16 cellular contexts compared by ENCODE assay signal in the genomic region with DNA sequence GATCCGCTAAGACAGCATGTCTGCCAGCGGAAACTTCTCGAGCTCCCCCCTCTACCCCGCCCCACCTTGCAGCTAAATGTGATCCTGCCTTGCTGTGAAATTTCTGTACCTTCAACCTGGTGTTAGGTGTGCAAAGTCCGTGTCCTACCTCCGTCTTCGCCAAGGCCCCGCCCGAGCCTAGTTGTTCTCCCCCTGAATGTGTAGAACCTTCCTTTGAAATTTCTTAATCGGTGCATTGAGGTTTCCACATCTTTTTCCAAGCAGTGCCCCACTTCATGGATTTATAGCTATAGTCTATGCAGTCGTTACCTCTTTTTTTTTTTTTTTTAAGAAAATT. TPM values are rescaled to one million over a fixed set of nuclear protein-coding genes. Genes with fewer than 3 reads are reported as not detected.
DNase-seq lines count a peak whose midpoint lies in the region; ATAC-seq, FAIRE-seq and TF ChIP-seq lines count a peak whose summit lies in the region.
"Had no signal": no experiment of that assay in that cellular context is flagged by ENCODE, and none has a peak within 500 bp of the region (broad histone marks: within the 10 kb centered on the region; RNA-seq: fewer than 3 reads in every experiment).

No MANE protein-coding gene starts in this region.

- peaks cover 100% of the 10 kb centered on the region for H3K27me3 ChIP-seq in HUES6 (ENCODE audit: control insufficient read depth, insufficient read depth, low read length)
- peaks cover 96 to 100% (median 99%) of the 10 kb centered on the region in 4 experiments for H3K27me3 ChIP-seq in H1 (replicated peaks in 1 of 4; ENCODE audit: control insufficient read depth in 3 of 4, extremely low read depth in 1 of 4, insufficient read depth in 3 of 4, low read length in 3 of 4)
- H3K27me3 ChIP-seq in psoas muscle (ENCODE audit: insufficient read depth in 3 of 3, low read length in 2 of 3), result peaks cover 0 to 62% (median 30%) of the 10 kb centered on the region in 3 donors
- H3K27me3 ChIP-seq in mesenchymal stem cell (ENCODE audit: control insufficient read depth in 1 of 2, insufficient read depth in 1 of 2, low read length in 2 of 2), result peaks cover 61 to 91% of the 10 kb centered on the region in 2 experiments

- H2BK12ac ChIP-seq in H1 (ENCODE audit: low read depth, low read length) (0 out of 2 replicates have a peak overlapping the region, but pooled peaks have one; percentile 27), mesenchymal stem cell (ENCODE audit: low read length in 2 of 2) (no peak overlapping the region)

- H3K9ac ChIP-seq in HUES6 (ENCODE audit: low read length) (no peak overlapping the region), H1 (replicated peaks in 1 of 4; ENCODE audit: extremely low read depth in 1 of 4, low read depth in 3 of 4, low read length in 3 of 4) (no peak overlapping the region), mesenchymal stem cell (ENCODE audit: low read length) (no peak overlapping the region)

- no peaks in the 10 kb centered on the region for H3K79me2 ChIP-seq in H1 (ENCODE audit: control insufficient read depth in 1 of 2, insufficient read depth in 2 of 2, low read length in 2 of 2)

- H3K79me1 ChIP-seq in H1 (ENCODE audit: low read depth, low read length) (no peaks in the 10 kb centered on the region), mesenchymal stem cell (replicated peaks; ENCODE audit: low read length, poor library complexity, severe bottlenecking) (no peaks in the 10 kb centered on the region)

- peaks cover 6% of the 10 kb centered on the region; the same call in 1 of the 2 replicates for H3K4me1 ChIP-seq in HUES6 (ENCODE audit: control insufficient read depth, insufficient read depth, low read length)
- peaks cover 0 to 10% (median 4%) of the 10 kb centered on the region in 4 experiments; a peak in 6 of 7 replicates for H3K4me1 ChIP-seq in H1 (replicated peaks in 1 of 4; ENCODE audit: control insufficient read depth in 3 of 4, insufficient read depth in 4 of 4, low read length in 3 of 4)
- H3K4me1 ChIP-seq in psoas muscle, result peaks cover 5% of the 10 kb centered on the region
- H3K4me1 ChIP-seq in mesenchymal stem cell (ENCODE audit: control insufficient read depth, insufficient read depth, low read depth, low read length), result peaks cover 23% of the 10 kb centered on the region

- H3K4me3 Mint-ChIP-seq in T-helper 1 cell treated with Interleukin-12 subunit alpha and Interleukin-12 subunit beta and Interleukin-4 antibody, amounts not matched to agents 30 μg/mL and 1 μg/mL, for 36 hours, result peak overlapping the region; percentile 46

- H3K4me3 ChIP-seq in HUES6 (ENCODE audit: low read depth, low read length) (peak overlapping the region; percentile 29; the same call in 1 of the 2 replicates), H1 (ENCODE audit: extremely low read depth in 1 of 4, insufficient read depth in 2 of 4, low read depth in 3 of 4, low read length in 4 of 4) (peak overlapping the region in 1 of 4 experiments; percentile 6; a peak in 1 of 8 replicates), psoas muscle (peak overlapping the region; percentile 69), mesenchymal stem cell (ENCODE audit: insufficient read depth in 1 of 2, low read depth in 1 of 2, low read length in 2 of 2) (peak overlapping the region in 1 of 2 experiments; percentile 83)

- ATAC-seq in psoas muscle, result no peak
- ATAC-seq: gastroesophageal sphincter had no signal

- H3K4me2 ChIP-seq in H1 (ENCODE audit: insufficient read depth in 1 of 2, low read depth in 2 of 2, low read length in 2 of 2), result peak overlapping the region in 1 of 2 experiments; percentile 29; a peak in 1 of 4 replicates
- H3K4me2 ChIP-seq in mesenchymal stem cell (ENCODE audit: low read length, poor library complexity, severe bottlenecking), result no peak overlapping the region

- H3K36me3 Mint-ChIP-seq in T-helper 1 cell treated with Interleukin-12 subunit alpha and Interleukin-12 subunit beta and Interleukin-4 antibody, amounts not matched to agents 30 μg/mL and 1 μg/mL, for 36 hours (ENCODE audit: low read depth), result peaks cover 8% of the 10 kb centered on the region

- H3K18ac ChIP-seq in H1 (ENCODE audit: extremely low read depth, low read length), result no peak overlapping the region
- no peak overlapping the region for H3K18ac ChIP-seq in mesenchymal stem cell (ENCODE audit: low read depth in 1 of 2, low read length in 2 of 2)

- no peak overlapping the region for H3K4ac ChIP-seq in H1 (replicated peaks; ENCODE audit: insufficient read length, low read depth, low read length)
- H3K4ac ChIP-seq in mesenchymal stem cell (ENCODE audit: low read depth in 1 of 2, low read length in 2 of 2), result no peak overlapping the region

- POLR2A ChIA-PET in H1 (lab: Charles Lee; ENCODE audit: partially characterized antibody), result interaction anchor here (0.8 kb wide), 1 partner anchor 13 kb away, joined by 3 read pairs; no protein-coding TSS in a partner anchor

- no peak overlapping the region for H2BK15ac ChIP-seq in H1 (ENCODE audit: low read length)
- H2BK15ac ChIP-seq in mesenchymal stem cell (ENCODE audit: low read depth, poor library complexity, severe bottlenecking), result no peak overlapping the region

- no peak overlapping the region for H4K91ac ChIP-seq in H1 (replicated peaks; ENCODE audit: insufficient read length, low read length)
- no peak overlapping the region for H4K91ac ChIP-seq in mesenchymal stem cell (ENCODE audit: low read length)

- peaks cover 9% of the 10 kb centered on the region for H3K4me1 Mint-ChIP-seq in T-helper 1 cell treated with Interleukin-12 subunit alpha and Interleukin-12 subunit beta and Interleukin-4 antibody, amounts not matched to agents 30 μg/mL and 1 μg/mL, for 36 hours (ENCODE audit: low read depth)

- H3K27me3 Mint-ChIP-seq in T-helper 1 cell treated with Interleukin-12 subunit alpha and Interleukin-12 subunit beta and Interleukin-4 antibody, amounts not matched to agents 30 μg/mL and 1 μg/mL, for 36 hours (ENCODE audit: low read depth), result peaks cover 92% of the 10 kb centered on the region

- H3K27ac ChIP-seq in HUES6 (ENCODE audit: low read depth, low read length) (no peak overlapping the region), H1 (ENCODE audit: low read depth, low read length) (no peak overlapping the region), psoas muscle (peak overlapping the region; percentile 71), mesenchymal stem cell (ENCODE audit: low read length, poor library complexity, severe bottlenecking) (no peak overlapping the region)
- H3K27ac ChIP-seq: gastroesophageal sphincter had no signal

- DNase-seq in T-helper 1 cell, result no peak
- no peak for DNase-seq in H1 (ENCODE audit: low read depth in 1 of 2, low spot score in 2 of 2)
- DNase-seq in psoas muscle, result no peak
- DNase-seq in NCI-H2107 treated with DMSO at 0.1 percent for 48 hours (lab: John Stamatoyannopoulos, UW; ENCODE audit: unreplicated experiment), result no peak
- DNase-seq in pons (ENCODE audit: low spot score), result no peak
- DNase-seq in mesenchymal stem cell, result no peak
- DNase-seq: activated CD4-positive, CD25-positive, alpha-beta regulatory T cell treated with anti-CD3 and anti-CD28 coated beads, Interleukin-2, amount 50 U/mL, for 72 hours; activated effector memory CD4-positive, alpha-beta T cell treated with anti-CD3 and anti-CD28 coated beads, Interleukin-2, amount 50 U/mL, for 16 hours; NCI-H1092 treated with DMSO at 0.1 percent for 48 hours; NCI-H345; stimulated activated CD4-positive, alpha-beta T cell treated with anti-CD3 and anti-CD28 coated beads, Interleukin-2, amount 100 ng/mL, for 48 hours had no signal

- H2AFZ ChIP-seq in H1 (ENCODE audit: low read length), result no peak overlapping the region
- H2AFZ ChIP-seq in mesenchymal stem cell (ENCODE audit: low read depth, low read length), result no peak overlapping the region

- H4K20me1 ChIP-seq in H1 (replicated peaks in 1 of 2; ENCODE audit: control insufficient read depth in 1 of 2, insufficient read depth in 2 of 2, low read length in 2 of 2), result peaks cover 20 to 29% of the 10 kb centered on the region in 2 experiments

- no peak overlapping the region for H4K5ac ChIP-seq in H1 (ENCODE audit: insufficient read length, low read depth, low read length)

- H3K23me2 ChIP-seq in H1 (ENCODE audit: low read depth, low read length), result peaks cover 1% of the 10 kb centered on the region; the same call in 1 of the 2 replicates

- CTCF ChIA-PET in H1 (lab: Charles Lee; ENCODE audit: partially characterized antibody), result interaction anchor here (1.0 to 1.9 kb wide), 5 partner anchors 9 to 33 kb away, joined by 3 to 7 read pairs (median 4); partner anchors contain the start of genes HOXC10 and HOXC8

- H2BK5ac ChIP-seq in H1 (ENCODE audit: low read depth, low read length), result no peak overlapping the region
- no peak overlapping the region for H2BK5ac ChIP-seq in mesenchymal stem cell (ENCODE audit: low read depth, low read length, poor library complexity, severe bottlenecking)

- H3K36me3 ChIP-seq in HUES6 (ENCODE audit: control insufficient read depth, insufficient read depth, low read length), result no peaks in the 10 kb centered on the region
- H3K36me3 ChIP-seq in H1 (ENCODE audit: control insufficient read depth in 2 of 4, insufficient read depth in 4 of 4, low read length in 3 of 4), result peaks cover 0 to 3% (median 0%) of the 10 kb centered on the region in 4 experiments; a peak in 1 of 8 replicates
- no peaks in the 10 kb centered on the region for H3K36me3 ChIP-seq in psoas muscle (ENCODE audit: insufficient read depth in 1 of 2, low read depth in 1 of 2)
- no peaks in the 10 kb centered on the region for H3K36me3 ChIP-seq in mesenchymal stem cell (ENCODE audit: control insufficient read depth in 1 of 2, insufficient read depth in 2 of 2, low read depth in 1 of 2, low read length in 2 of 2)
- H3K36me3 ChIP-seq: gastroesophageal sphincter had no signal

- no peak for TF ChIP-seq POLR2A in H1 (IDR thresholded peaks at IDR 0.05; ENCODE audit: control extremely low read depth in 1 of 2, low read depth in 2 of 2, low read length in 2 of 2)

- TF ChIP-seq RAD21 in H1 (IDR thresholded peaks at IDR 0.05 in 1 of 2, conservative IDR thresholded peaks at IDR 0.05 in 1 of 2; ENCODE audit: low read depth in 2 of 2, low read length in 2 of 2), result no peak

- no peak overlapping the region for H2BK20ac ChIP-seq in H1 (ENCODE audit: low read length)

- TF ChIP-seq EP300 in H1 (IDR thresholded peaks at IDR 0.05; ENCODE audit: borderline replicate concordance in 1 of 2, low read depth in 2 of 2, low read length in 2 of 2), result no peak

- no peak overlapping the region for H4K8ac ChIP-seq in H1 (ENCODE audit: extremely low read depth, insufficient read depth, low read length)
- no peak overlapping the region for H4K8ac ChIP-seq in mesenchymal stem cell (ENCODE audit: low read length)

- WGBS in H1 (ENCODE audit: extremely low coverage in 1 of 2, insufficient coverage in 1 of 2, insufficient read length in 1 of 2, insufficient replicate concordance in 2 of 2, low coverage in 1 of 2, low lambda C conversion rate in 2 of 2, missing lambda C conversion rate in 1 of 2), 2 experiments, result 13% methylated on average over 10 of the region's 11 CpGs; no CpG with 5 or more reads in 1 of the 2 experiments
- 47 to 57% (median 53%) methylated on average over 11 of the region's 11 CpGs for WGBS in psoas muscle, 3 donors
- 25% methylated on average over 10 of the region's 11 CpGs for WGBS in mesenchymal stem cell

- H3K9me3 Mint-ChIP-seq in T-helper 1 cell treated with Interleukin-12 subunit alpha and Interleukin-12 subunit beta and Interleukin-4 antibody, amounts not matched to agents 30 μg/mL and 1 μg/mL, for 36 hours, result no peaks in the 10 kb centered on the region

- no peak overlapping the region for H3K56ac ChIP-seq in H1 (replicated peaks; ENCODE audit: insufficient read length, low read depth, low read length)

- H2BK120ac ChIP-seq in H1 (replicated peaks; ENCODE audit: low read depth, low read length), result no peak overlapping the region
- H2BK120ac ChIP-seq in mesenchymal stem cell (ENCODE audit: low read depth, low read length), result no peak overlapping the region

- intact Hi-C loops in psoas muscle (cut with DNase I), result loop anchor here in 1 of 2 donors (1.0 kb wide), 1 partner anchor 45 kb away; no protein-coding TSS in a partner anchor

- FAIRE-seq in H1 (lab: Jason Lieb, UNC), result no peak
- FAIRE-seq: G401.6 had no signal

- no peak overlapping the region for H3K14ac ChIP-seq in H1 (ENCODE audit: insufficient read length)
- H3K14ac ChIP-seq in mesenchymal stem cell (ENCODE audit: low read length in 2 of 2), result no peak overlapping the region

- H3K23ac ChIP-seq in H1 (ENCODE audit: insufficient read length) (no peak overlapping the region), mesenchymal stem cell (ENCODE audit: low read length in 2 of 2) (no peak overlapping the region)

- H2AK5ac ChIP-seq in H1 (ENCODE audit: low read depth, low read length), result no peak overlapping the region
- H2AK5ac ChIP-seq in mesenchymal stem cell (ENCODE audit: low read length, severe bottlenecking), result no peak overlapping the region

- H3K27ac Mint-ChIP-seq in T-helper 1 cell treated with Interleukin-12 subunit alpha and Interleukin-12 subunit beta and Interleukin-4 antibody, amounts not matched to agents 30 μg/mL and 1 μg/mL, for 36 hours, result peak overlapping the region; percentile 83

- H3K9me3 ChIP-seq in HUES6 (ENCODE audit: control insufficient read depth, insufficient read depth, low read depth, low read length) (no peaks in the 10 kb centered on the region), H1 (ENCODE audit: insufficient read depth in 2 of 2, low read depth in 1 of 2, low read length in 1 of 2) (0 out of 4 replicates have a peak, but pooled peaks cover 0 to 2% of the 10 kb centered on the region in 2 experiments), psoas muscle (no peaks in the 10 kb centered on the region), mesenchymal stem cell (ENCODE audit: control insufficient read depth, low read length) (no peaks in the 10 kb centered on the region)
- H3K9me3 ChIP-seq: gastroesophageal sphincter had no signal

- TF ChIP-seq CTCF in H1 (IDR thresholded peaks at IDR 0.05; ENCODE audit: control extremely low read depth in 1 of 3, insufficient read depth in 1 of 3, low read depth in 1 of 3, low read length in 3 of 3) (no peak), psoas muscle (IDR thresholded peaks at IDR 0.05) (no peak)

RNA-seq across cellular contexts. Expression of gene HOTAIR, which starts 1.0 kb away (rescaled TPM):
- total RNA-seq in H1 (2021; fragmentation: NEBNext Ultra II Directional; extraction: Animal tissue kit (Norgen Biotek cat#: 25700)), result not detected in 2 replicates
- polyA plus RNA-seq in H1 (2011; rRNA removed), result not detected in 2 replicates
- not detected for polyA plus RNA-seq in H1 (2011; cell fraction: cytosol; rRNA removed)
- polyA plus RNA-seq in H1 (2011; cell fraction: nucleus; rRNA removed), result not detected
- not detected in 4 replicates for polyA plus RNA-seq in H1 (2012, experiment 1 of 2)
- not detected for polyA plus RNA-seq in H1 (2012, experiment 2 of 2)
- not detected for polyA plus RNA-seq in H1 (2013, experiment 1 of 2)
- polyA plus RNA-seq in H1 (2013, experiment 2 of 2), result not detected
- not detected in 2 replicates for polyA minus RNA-seq in H1 (2011; rRNA and poly(A)+ RNA removed)
- not detected for polyA minus RNA-seq in H1 (2011; cell fraction: cytosol; rRNA and poly(A)+ RNA removed)
- polyA minus RNA-seq in H1 (2011; cell fraction: nucleus; rRNA and poly(A)+ RNA removed), result not detected
- under 1 TPM in 1 of 4 donors, not detected in 3; 0.53 TPM for total RNA-seq in psoas muscle
- polyA plus RNA-seq in psoas muscle, result under 1 TPM in 2 of 3 donors, not detected in 1; 0.23 to 0.25 TPM
- polyA plus RNA-seq in mesenchymal stem cell (2013, experiment 1 of 2), result 2.4 TPM
- 1.7 TPM for polyA plus RNA-seq in mesenchymal stem cell (2013, experiment 2 of 2)
- total RNA-seq: mononuclear cell had no signal

RNA-seq across cellular contexts. Expression of gene HOXC11, which starts 2.9 kb away (rescaled TPM):
- not detected in 2 replicates for total RNA-seq in H1 (2021; fragmentation: NEBNext Ultra II Directional; extraction: Animal tissue kit (Norgen Biotek cat#: 25700))
- not detected in 2 replicates for polyA plus RNA-seq in H1 (2011; rRNA removed)
- not detected for polyA plus RNA-seq in H1 (2011; cell fraction: cytosol; rRNA removed)
- polyA plus RNA-seq in H1 (2011; cell fraction: nucleus; rRNA removed), result not detected
- not detected in 4 replicates for polyA plus RNA-seq in H1 (2012, experiment 1 of 2)
- polyA plus RNA-seq in H1 (2012, experiment 2 of 2), result not detected
- polyA plus RNA-seq in H1 (2013, experiment 1 of 2), result not detected
- polyA plus RNA-seq in H1 (2013, experiment 2 of 2), result not detected
- polyA minus RNA-seq in H1 (2011; rRNA and poly(A)+ RNA removed), result not detected in 2 replicates
- 0.88 TPM for polyA minus RNA-seq in H1 (2011; cell fraction: cytosol; rRNA and poly(A)+ RNA removed)
- 0.40 TPM for polyA minus RNA-seq in H1 (2011; cell fraction: nucleus; rRNA and poly(A)+ RNA removed)
- total RNA-seq in psoas muscle, result under 1 TPM in 2 of 4 donors, not detected in 2; 0.34 to 0.82 TPM
- 1 to 10 TPM in 1 of 3 donors, under 1 TPM in 2; 0.66 to 2.2 (median 0.95) TPM for polyA plus RNA-seq in psoas muscle
- polyA plus RNA-seq in mesenchymal stem cell (2013, experiment 1 of 2), result 1.1 TPM
- 0.97 TPM for polyA plus RNA-seq in mesenchymal stem cell (2013, experiment 2 of 2)
- total RNA-seq: gastroesophageal sphincter, mononuclear cell had no signal

RNA-seq across cellular contexts. Expression of gene HOXC10, which starts 9.2 kb away (rescaled TPM):
- not detected in 2 replicates for total RNA-seq in H1 (2021; fragmentation: NEBNext Ultra II Directional; extraction: Animal tissue kit (Norgen Biotek cat#: 25700))
- polyA plus RNA-seq in H1 (2011; rRNA removed), result not detected in 2 replicates
- polyA plus RNA-seq in H1 (2011; cell fraction: cytosol; rRNA removed), result not detected
- polyA plus RNA-seq in H1 (2011; cell fraction: nucleus; rRNA removed), result not detected
- polyA plus RNA-seq in H1 (2012, experiment 1 of 2), result not detected in 4 replicates
- polyA plus RNA-seq in H1 (2012, experiment 2 of 2), result 0.20 TPM
- not detected for polyA plus RNA-seq in H1 (2013, experiment 1 of 2)
- polyA plus RNA-seq in H1 (2013, experiment 2 of 2), result not detected
- polyA minus RNA-seq in H1 (2011; rRNA and poly(A)+ RNA removed), result not detected in 2 replicates
- not detected for polyA minus RNA-seq in H1 (2011; cell fraction: cytosol; rRNA and poly(A)+ RNA removed)
- not detected for polyA minus RNA-seq in H1 (2011; cell fraction: nucleus; rRNA and poly(A)+ RNA removed)
- total RNA-seq in psoas muscle, result 10 to 100 TPM in 2 of 4 donors, 1 to 10 TPM in 2; 3.0 to 79.4 (median 34.3) TPM
- polyA plus RNA-seq in psoas muscle, result 100 to 1,000 TPM in 1 of 3 donors, 10 to 100 TPM in 2; 43.4 to 129 (median 74.1) TPM
- polyA plus RNA-seq in mesenchymal stem cell (2013, experiment 1 of 2), result 8.9 TPM
- 9.4 TPM for polyA plus RNA-seq in mesenchymal stem cell (2013, experiment 2 of 2)
- total RNA-seq: gastroesophageal sphincter, mononuclear cell had no signal

RNA-seq across cellular contexts. Expression of gene HOXC12, which starts 21.1 kb away (rescaled TPM):
- total RNA-seq in H1 (2021; fragmentation: NEBNext Ultra II Directional; extraction: Animal tissue kit (Norgen Biotek cat#: 25700)), result not detected in 2 replicates
- polyA plus RNA-seq in H1 (2011; rRNA removed) (not detected in 2 replicates), psoas muscle (under 1 TPM in 2 of 3 donors, not detected in 1; under 0.01 to 0.01 TPM)
- polyA plus RNA-seq in H1 (2011; cell fraction: cytosol; rRNA removed), result not detected
- not detected for polyA plus RNA-seq in H1 (2011; cell fraction: nucleus; rRNA removed)
- polyA plus RNA-seq in H1 (2012, experiment 1 of 2), result not detected in 4 replicates
- not detected for polyA plus RNA-seq in H1 (2012, experiment 2 of 2)
- polyA plus RNA-seq in H1 (2013, experiment 1 of 2), result not detected
- not detected for polyA plus RNA-seq in H1 (2013, experiment 2 of 2)
- polyA minus RNA-seq in H1 (2011; rRNA and poly(A)+ RNA removed), result not detected in 2 replicates
- polyA minus RNA-seq in H1 (2011; cell fraction: cytosol; rRNA and poly(A)+ RNA removed), result not detected
- polyA minus RNA-seq in H1 (2011; cell fraction: nucleus; rRNA and poly(A)+ RNA removed), result not detected
- not detected for total RNA-seq in psoas muscle
- not detected for polyA plus RNA-seq in mesenchymal stem cell (2013, experiment 1 of 2)
- polyA plus RNA-seq in mesenchymal stem cell (2013, experiment 2 of 2), result not detected
- total RNA-seq: gastroesophageal sphincter, mononuclear cell had no signal

RNA-seq across cellular contexts. Expression of gene HOXC9, which starts 24.2 kb away (rescaled TPM):
- total RNA-seq in H1 (2021; fragmentation: NEBNext Ultra II Directional; extraction: Animal tissue kit (Norgen Biotek cat#: 25700)), result not detected in 2 replicates
- polyA plus RNA-seq in H1 (2011; rRNA removed), result not detected in 2 replicates
- not detected for polyA plus RNA-seq in H1 (2011; cell fraction: cytosol; rRNA removed)
- polyA plus RNA-seq in H1 (2011; cell fraction: nucleus; rRNA removed), result not detected
- not detected in 4 replicates for polyA plus RNA-seq in H1 (2012, experiment 1 of 2)
- polyA plus RNA-seq in H1 (2012, experiment 2 of 2), result not detected
- polyA plus RNA-seq in H1 (2013, experiment 1 of 2), result not detected
- not detected for polyA plus RNA-seq in H1 (2013, experiment 2 of 2)
- polyA minus RNA-seq in H1 (2011; rRNA and poly(A)+ RNA removed), result not detected in 2 replicates
- not detected for polyA minus RNA-seq in H1 (2011; cell fraction: cytosol; rRNA and poly(A)+ RNA removed)
- polyA minus RNA-seq in H1 (2011; cell fraction: nucleus; rRNA and poly(A)+ RNA removed), result not detected
- total RNA-seq in psoas muscle, result 10 to 100 TPM in 2 of 4 donors, 1 to 10 TPM in 2; 6.4 to 14.6 (median 9.2) TPM
- 10 to 100 TPM in 2 of 3 donors, 1 to 10 TPM in 1; 8.8 to 31.1 (median 16.4) TPM for polyA plus RNA-seq in psoas muscle
- polyA plus RNA-seq in mesenchymal stem cell (2013, experiment 1 of 2), result 18.0 TPM
- polyA plus RNA-seq in mesenchymal stem cell (2013, experiment 2 of 2), result 18.5 TPM
- total RNA-seq: gastroesophageal sphincter, mononuclear cell had no signal
